ENCODE assay signal across 16 cellular contexts in the genomic region with DNA sequence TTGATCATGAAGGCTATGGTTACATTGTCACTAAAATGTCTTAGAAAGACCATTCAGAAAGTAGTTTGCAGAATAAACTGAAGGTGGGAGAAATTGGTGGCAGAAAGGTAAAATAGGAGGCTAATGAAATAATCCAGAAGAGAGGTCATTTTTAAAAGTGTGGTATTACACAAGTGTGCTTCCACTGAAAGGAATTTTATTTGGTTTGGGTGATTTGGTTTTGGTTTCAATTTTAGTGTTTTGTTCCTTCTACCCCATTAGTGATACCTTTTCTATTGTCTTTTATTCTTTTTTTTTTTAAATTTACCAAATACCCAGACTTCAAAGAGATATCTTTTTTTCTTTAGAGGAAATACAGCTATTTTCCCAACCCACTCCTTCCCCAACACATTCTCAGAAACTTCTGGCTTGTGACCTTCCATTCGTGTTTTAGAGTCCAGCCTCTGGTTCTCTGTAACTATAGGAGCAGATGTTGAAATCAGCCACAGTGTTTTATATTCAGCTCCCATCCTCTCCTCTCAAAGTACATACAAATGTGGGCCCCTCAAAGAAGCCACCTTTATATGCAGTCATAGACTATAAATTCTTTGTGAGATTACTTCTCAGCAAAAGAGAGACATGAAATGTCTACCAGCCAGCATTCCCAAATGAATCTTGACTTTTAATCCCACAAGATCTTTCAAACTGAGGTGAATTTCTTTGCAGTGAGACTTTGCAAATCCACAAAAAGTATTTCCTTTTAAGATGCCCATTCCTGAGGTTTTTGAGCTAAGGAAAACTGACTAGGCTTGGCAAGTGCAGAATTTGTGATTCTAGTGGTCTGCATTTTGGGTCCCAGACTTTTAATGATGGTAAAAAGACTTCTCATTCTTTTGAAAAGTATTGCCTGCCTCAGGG. TPM values are rescaled to one million over a fixed set of nuclear protein-coding genes. Genes with fewer than 3 reads are reported as not detected.
DNase-seq lines count a peak whose midpoint lies in the region; ATAC-seq and TF ChIP-seq lines count a peak whose summit lies in the region.
"Had no signal": no experiment of that assay in that cellular context is flagged by ENCODE, and none has a peak within 500 bp of the region (broad histone marks: within the 10 kb centered on the region; RNA-seq: fewer than 3 reads in every experiment).

No MANE protein-coding gene starts in this region.

- H3K27ac ChIP-seq in SJSA1 (peak overlapping the region; percentile 9; the same call in 1 of the 2 replicates), caudate nucleus (ENCODE audit: low read depth, low read length) (no peak overlapping the region)

- DNase-seq in SJSA1 (ENCODE audit: low read depth in 1 of 2, low spot score in 2 of 2) (peak in 1 of 2 experiments; percentile 15), fibroblast of villous mesenchyme (ENCODE audit: low read depth) (peak; percentile 51), caudate nucleus (lab: John Stamatoyannopoulos, UW) (no peak)
- DNase-seq: activated CD4-positive, alpha-beta T cell treated with anti-CD3 and anti-CD28 coated beads for 1 hour; amniotic stem cell; islet precursor cell; NCI-H1417; NCI-H524; stimulated activated CD4-positive, alpha-beta T cell treated with anti-CD3 and anti-CD28 coated beads, Interleukin-4, amount 100 ng/mL, for 4 hours; T-helper 1 cell had no signal

- ATAC-seq in HG03432 (IDR thresholded peaks at IDR 0.05; ENCODE audit: unreplicated experiment) (peak; percentile 57), GM21526 (IDR thresholded peaks at IDR 0.05; ENCODE audit: low FRiP score, unreplicated experiment) (no peak), GM18498 (IDR thresholded peaks at IDR 0.05; ENCODE audit: unreplicated experiment) (no peak)
- ATAC-seq: Panc1; stimulated activated effector memory CD8-positive, alpha-beta T cell treated with anti-CD3 and anti-CD28 coated beads, Interleukin-12 subunit alpha, Interleukin-12 subunit beta, amount 100 ng/mL, for 72 hours had no signal

- peak overlapping the region; percentile 18 for H3K9ac ChIP-seq in skeletal muscle satellite cell (ENCODE audit: low read depth, low read length)

- peak overlapping the region; percentile 17 for H3K4me2 ChIP-seq in skeletal muscle satellite cell (ENCODE audit: low read length)

- H3K27me3 ChIP-seq in SJSA1 (replicated peaks) (no peaks in the 10 kb centered on the region), skeletal muscle satellite cell (ENCODE audit: control insufficient read depth, insufficient read depth, low read length) (no peaks in the 10 kb centered on the region)

- H3K4me1 ChIP-seq in SJSA1 (replicated peaks) (peaks cover 22% of the 10 kb centered on the region), skeletal muscle satellite cell (ENCODE audit: control insufficient read depth, insufficient read depth, low read length) (peaks cover 26% of the 10 kb centered on the region)

- H3K9me3 ChIP-seq in SJSA1 (replicated peaks), result no peaks in the 10 kb centered on the region
- H3K9me3 ChIP-seq in skeletal muscle satellite cell (replicated peaks; ENCODE audit: low read length), result peaks cover 2% of the 10 kb centered on the region

- H3K4me3 ChIP-seq in SJSA1 (no peak overlapping the region), fibroblast of villous mesenchyme (ENCODE audit: low read depth, low read length) (no peak overlapping the region), skeletal muscle satellite cell (ENCODE audit: low read length) (no peak overlapping the region)

- no peak for TF ChIP-seq CTCF in fibroblast of villous mesenchyme (IDR thresholded peaks at IDR 0.05; ENCODE audit: insufficient read depth, low read depth, low read length)

- H3K36me3 ChIP-seq in SJSA1 (peaks cover 4% of the 10 kb centered on the region; the same call in 1 of the 2 replicates), skeletal muscle satellite cell (ENCODE audit: insufficient read depth, low read length) (no peaks in the 10 kb centered on the region)

RNA-seq across cellular contexts. Expression of gene PALMD, which starts 42.0 kb away (rescaled TPM):
- total RNA-seq in SJSA1 (2014; rRNA removed; shearing (Covaris generic)), result 3.1 and 9.9 TPM in 2 replicates
- 6.8 and 16.8 TPM in 2 replicates for total RNA-seq in fibroblast of villous mesenchyme
- 2.0 and 3.7 TPM in 2 replicates for total RNA-seq in skeletal muscle satellite cell (2012; rRNA removed)
